1 cellular context compared by ENCODE assay signal in the genomic region with DNA sequence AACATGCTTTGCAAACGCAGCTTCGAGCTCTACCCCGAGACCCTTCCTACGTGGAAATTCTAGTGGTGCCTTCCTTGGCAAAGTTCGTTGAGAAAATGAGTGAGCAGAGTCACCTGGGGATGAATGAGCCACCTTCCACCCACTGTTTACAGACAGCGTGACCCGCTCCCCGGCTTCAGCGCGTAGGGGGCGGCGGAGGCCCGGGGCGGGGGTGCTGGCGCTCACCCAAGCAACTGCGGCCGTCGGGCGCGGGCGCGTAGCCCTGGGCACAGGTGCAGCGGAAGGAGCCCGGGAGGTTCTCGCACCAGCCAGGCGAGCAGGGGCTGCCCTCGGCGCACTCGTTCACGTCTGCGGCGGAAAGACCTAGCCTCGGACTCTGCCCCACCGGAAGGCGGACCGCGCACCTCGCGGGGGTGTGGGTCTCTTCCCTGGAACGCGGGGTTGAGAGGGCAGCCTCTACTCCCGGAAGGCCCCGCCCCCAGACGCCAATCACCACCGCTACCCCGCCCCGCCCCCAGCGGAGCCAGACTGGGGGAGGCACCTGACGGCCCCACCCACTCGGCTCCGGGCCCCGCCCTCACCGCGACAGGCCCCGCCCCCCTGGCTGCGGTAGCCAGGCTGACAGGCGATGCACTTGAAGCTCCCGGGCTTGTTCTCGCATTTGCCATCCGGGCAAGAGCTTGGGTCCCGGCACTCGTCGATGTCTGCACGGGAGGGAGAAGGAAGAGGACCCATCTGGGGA.
TF ChIP-seq lines count a peak whose summit lies in the region.

No MANE protein-coding gene starts in this region.

TF ChIP-seq in K562, 482 proteins besides CTCF, POLR2A, EP300 and RAD21 (continued from another document and continues in another):
- TF ChIP-seq KHSRP (IDR thresholded peaks at IDR 0.05) = no peak
- TF ChIP-seq MCM3 (IDR thresholded peaks at IDR 0.05) = no peak
- peak; percentile 63; the same call in 1 of the 2 replicates for TF ChIP-seq MTA3 (IDR thresholded peaks at IDR 0.05; ENCODE audit: borderline replicate concordance)
- TF ChIP-seq SIN3B (IDR thresholded peaks at IDR 0.05; ENCODE audit: low read depth) = no peak
- TF ChIP-seq SETDB1 (IDR thresholded peaks at IDR 0.05; ENCODE audit: low read length) = no peak
- TF ChIP-seq ZNF445 (CRISPR knock-in tag; IDR thresholded peaks at IDR 0.05; ENCODE audit: low read depth) = no peak
- TF ChIP-seq CHCHD3 (CRISPR knock-in tag; IDR thresholded peaks at IDR 0.05) = no peak
- TF ChIP-seq ZNF121 (CRISPR knock-in tag; conservative IDR thresholded peaks at IDR 0.05) = no peak
- TF ChIP-seq PRDM10 (IDR thresholded peaks at IDR 0.05; ENCODE audit: partially characterized antibody) = peak; percentile 80
- TF ChIP-seq ZNF324 (CRISPR knock-in tag; IDR thresholded peaks at IDR 0.05) = no peak
- TF ChIP-seq PHF20 (IDR thresholded peaks at IDR 0.05; ENCODE audit: partially characterized antibody) = peak; percentile 26
- no peak for TF ChIP-seq RBM15 (IDR thresholded peaks at IDR 0.05; ENCODE audit: insufficient read depth, low read length)
- TF ChIP-seq CAMTA2 (CRISPR knock-in tag; conservative IDR thresholded peaks at IDR 0.05) = no peak
- TF ChIP-seq ZNF764 (CRISPR knock-in tag; IDR thresholded peaks at IDR 0.05; ENCODE audit: low read depth) = no peak
- no peak for TF ChIP-seq U2AF2 (optimal IDR thresholded peaks at IDR 0.05; ENCODE audit: low read depth, low read length)
- TF ChIP-seq SRSF1 (IDR thresholded peaks at IDR 0.05; ENCODE audit: low read depth, low read length) = no peak
- no peak for TF ChIP-seq BCOR (IDR thresholded peaks at IDR 0.05)
- TF ChIP-seq RCOR1 (IDR thresholded peaks at IDR 0.05; ENCODE audit: borderline replicate concordance in 1 of 2, low read depth in 2 of 2, low read length in 2 of 2) = no peak
- no peak for TF ChIP-seq POLR3A (IDR thresholded peaks at IDR 0.05; ENCODE audit: borderline replicate concordance, extremely low read depth, insufficient read depth, insufficient read length)
- TF ChIP-seq SMARCB1 (IDR thresholded peaks at IDR 0.05; ENCODE audit: insufficient read length, low read depth) = no peak
- peak; percentile 56; the same call in 1 of the 2 replicates for TF ChIP-seq SMAD4 (CRISPR knock-in tag; conservative IDR thresholded peaks at IDR 0.05)
- TF ChIP-seq ZNF232 (CRISPR knock-in tag; IDR thresholded peaks at IDR 0.05) = no peak
- TF ChIP-seq, protein P1, sequence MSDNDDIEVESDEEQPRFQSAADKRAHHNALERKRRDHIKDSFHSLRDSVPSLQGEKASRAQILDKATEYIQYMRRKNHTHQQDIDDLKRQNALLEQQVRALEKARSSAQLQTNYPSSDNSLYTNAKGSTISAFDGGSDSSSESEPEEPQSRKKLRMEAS (CRISPR knock-in tag; IDR thresholded peaks at IDR 0.05) = no peak
- TF ChIP-seq ZMIZ1 (IDR thresholded peaks at IDR 0.05; ENCODE audit: low read depth in 2 of 2, low read length in 2 of 2) = no peak
- peak; percentile 52; the same call in 1 of the 2 replicates for TF ChIP-seq CTBP1 (IDR thresholded peaks at IDR 0.05; ENCODE audit: borderline replicate concordance)
- TF ChIP-seq ETV1 (tag; conservative IDR thresholded peaks at IDR 0.05; ENCODE audit: low read depth) = peak; percentile 62
- TF ChIP-seq TFE3 (CRISPR knock-in tag; IDR thresholded peaks at IDR 0.05) = no peak
- no peak for TF ChIP-seq HNRNPUL1 (IDR thresholded peaks at IDR 0.05; ENCODE audit: low read length)
- TF ChIP-seq, protein P2, sequence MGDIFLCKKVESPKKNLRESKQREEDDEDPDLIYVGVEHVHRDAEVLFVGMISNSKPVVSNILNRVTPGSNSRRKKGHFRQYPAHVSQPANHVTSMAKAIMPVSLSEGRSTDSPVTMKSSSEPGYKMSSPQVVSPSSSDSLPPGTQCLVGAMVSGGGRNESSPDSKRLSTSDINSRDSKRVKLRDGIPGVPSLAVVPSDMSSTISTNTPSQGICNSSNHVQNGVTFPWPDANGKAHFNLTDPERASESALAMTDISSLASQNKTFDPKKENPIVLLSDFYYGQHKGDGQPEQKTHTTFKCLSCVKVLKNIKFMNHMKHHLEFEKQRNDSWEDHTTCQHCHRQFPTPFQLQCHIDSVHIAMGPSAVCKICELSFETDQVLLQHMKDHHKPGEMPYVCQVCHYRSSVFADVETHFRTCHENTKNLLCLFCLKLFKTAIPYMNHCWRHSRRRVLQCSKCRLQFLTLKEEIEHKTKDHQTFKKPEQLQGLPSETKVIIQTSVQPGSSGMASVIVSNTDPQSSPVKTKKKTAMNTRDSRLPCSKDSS (IDR thresholded peaks at IDR 0.05; ENCODE audit: low read depth, partially characterized antibody) = no peak
- no peak for TF ChIP-seq POLR3G (IDR thresholded peaks at IDR 0.05; ENCODE audit: extremely low read depth, insufficient read length, insufficient replicate concordance)
- TF ChIP-seq SIRT6 (IDR thresholded peaks at IDR 0.05; ENCODE audit: low read depth, low read length) = no peak
- TF ChIP-seq SMAD1 (IDR thresholded peaks at IDR 0.05; ENCODE audit: low read depth, low read length, partially characterized antibody) = no peak
- TF ChIP-seq L3MBTL2 (IDR thresholded peaks at IDR 0.05) = peak; percentile 68; the same call in 1 of the 2 replicates
- TF ChIP-seq IRF1 (CRISPR knock-in tag; IDR thresholded peaks at IDR 0.05; ENCODE audit: borderline replicate concordance) = no peak
- TF ChIP-seq ETS2 (tag; IDR thresholded peaks at IDR 0.05; ENCODE audit: borderline replicate concordance, poor library complexity, severe bottlenecking) = no peak
- TF ChIP-seq ZNF76 (CRISPR knock-in tag; IDR thresholded peaks at IDR 0.05; ENCODE audit: borderline replicate concordance) = 0 out of 2 replicates have a peak, but pooled peaks have one; percentile 21
- no peak for TF ChIP-seq ZNF239 (CRISPR knock-in tag; IDR thresholded peaks at IDR 0.05)
- TF ChIP-seq POLR2AphosphoS5 (IDR thresholded peaks at IDR 0.05; ENCODE audit: control insufficient read depth, insufficient read depth, low read depth, low read length) = peak; percentile 18; the same call in 1 of the 2 replicates
- no peak for TF ChIP-seq ATF1 (CRISPR knock-in tag; IDR thresholded peaks at IDR 0.05)
- peak; percentile 26; the same call in 1 of the 2 replicates for TF ChIP-seq ATF1 (tag; IDR thresholded peaks at IDR 0.05)
- TF ChIP-seq ZBTB8A (IDR thresholded peaks at IDR 0.05; ENCODE audit: partially characterized antibody) = no peak
- no peak for TF ChIP-seq CHD1 (IDR thresholded peaks at IDR 0.05; ENCODE audit: low read length)
- no peak for TF ChIP-seq MLX (CRISPR knock-in tag; conservative IDR thresholded peaks at IDR 0.05)
- TF ChIP-seq ZNF785 (CRISPR knock-in tag; IDR thresholded peaks at IDR 0.05) = no peak
- TF ChIP-seq POLR2B (IDR thresholded peaks at IDR 0.05; ENCODE audit: low read depth, partially characterized antibody) = no peak
- no peak for TF ChIP-seq HMG20A (CRISPR knock-in tag; conservative IDR thresholded peaks at IDR 0.05)
- peak; percentile 5 for TF ChIP-seq NEUROD1 (IDR thresholded peaks at IDR 0.05; ENCODE audit: borderline replicate concordance, low read depth, low read length, partially characterized antibody)
- no peak for TF ChIP-seq IRF9 (tag; IDR thresholded peaks at IDR 0.05)
- no peak for TF ChIP-seq EZH2 (IDR thresholded peaks at IDR 0.05; ENCODE audit: borderline replicate concordance, low read depth, low read length)
- TF ChIP-seq PYGO2 (tag; IDR thresholded peaks at IDR 0.05) = no peak
- TF ChIP-seq ZNF561 (CRISPR knock-in tag; conservative IDR thresholded peaks at IDR 0.05) = no peak
- TF ChIP-seq ARID1B (IDR thresholded peaks at IDR 0.05) = no peak; the same call in 1 of the 2 replicates
- no peak for TF ChIP-seq POLR2H (tag; IDR thresholded peaks at IDR 0.05; ENCODE audit: low read depth)
- TF ChIP-seq PRPF4 (IDR thresholded peaks at IDR 0.05; ENCODE audit: insufficient read depth, low read depth, low read length, poor library complexity, severe bottlenecking) = no peak
- TF ChIP-seq RAD51 (IDR thresholded peaks at IDR 0.05; ENCODE audit: borderline replicate concordance, low read depth) = no peak
- no peak for TF ChIP-seq NCOA1 (IDR thresholded peaks at IDR 0.05; ENCODE audit: low read depth)
